In genomic region chr19:20247016-20247683, GRCh38 we compare ENCODE assay signal across 9 cellular contexts.
DNase-seq lines count a peak whose midpoint lies in the region; ATAC-seq, FAIRE-seq and TF ChIP-seq lines count a peak whose summit lies in the region.
"Had no signal": no experiment of that assay in that cellular context is flagged by ENCODE, and none has a peak within 500 bp of the region (broad histone marks: within the 10 kb centered on the region; RNA-seq: fewer than 3 reads in every experiment).

No MANE protein-coding gene starts in this region.

- POLR2A ChIA-PET in HepG2 (lab: Yijun Ruan, JAX) = no interaction called here

- CTCF ChIA-PET in HepG2 (lab: Yijun Ruan, JAX; ENCODE audit: low intra/inter-chr PET ratio, low total read pairs) = no interaction called here

- no peaks in the 10 kb centered on the region for H3K4me1 ChIP-seq in BE2C
- H3K4me1 ChIP-seq in adipocyte (ENCODE audit: control insufficient read depth, insufficient read depth, low read length) = no peaks in the 10 kb centered on the region
- H3K4me1 ChIP-seq in HepG2 (ENCODE audit: insufficient read depth, low read length) = no peaks in the 10 kb centered on the region

- ATAC-seq in HepG2 (no peak), HG03571 (IDR thresholded peaks at IDR 0.05; ENCODE audit: unreplicated experiment) (no peak)

- H3K9ac ChIP-seq in adipocyte (ENCODE audit: low read length) = no peak overlapping the region
- no peak overlapping the region for H3K9ac ChIP-seq in HepG2 (ENCODE audit: insufficient read depth, low read depth, low read length)

- DNase-seq in BE2C (no peak), NB4 (ENCODE audit: low read depth) (peak; percentile 48), adipocyte (ENCODE audit: low read depth) (peak; percentile 27), HepG2 (ENCODE audit: low spot score) (no peak), substantia nigra (lab: John Stamatoyannopoulos, UW) (peak in 40 of 49 donors; percentile 1 to 69 (median 41)), T1000 (lab: John Stamatoyannopoulos, UW) (no peak), NCI-H2107 (lab: John Stamatoyannopoulos, UW) (no peak)
- DNase-seq: activated naive CD8-positive, alpha-beta T cell treated with anti-CD3 and anti-CD28 coated beads, Interleukin-2, amount 10 ng/mL, durations not matched to agents 7 days and 5 days had no signal

- H3K79me2 ChIP-seq in HepG2 (ENCODE audit: insufficient read depth, low read length) = no peaks in the 10 kb centered on the region

- BruUV-seq in HepG2 (replicated peaks; lab: Mats Ljungman, UMichigan) = no TSS peak

- H3K4me2 ChIP-seq in HepG2 (ENCODE audit: low read depth, low read length) = no peak overlapping the region

- in situ Hi-C loops in HepG2 (cut with HindIII; ENCODE audit: extremely low pct_ligation_motif_present, low pct_unique_long_range_greater_than_20kb) = no loop called here

- H3K4me3 ChIP-seq in BE2C (ENCODE audit: low read depth, low read length) (no peak overlapping the region), NB4 (ENCODE audit: low read depth, low read length) (no peak overlapping the region), adipocyte (ENCODE audit: low read length) (no peak overlapping the region), HepG2 (replicated peaks in 1 of 3; ENCODE audit: insufficient read depth in 1 of 3, low read depth in 2 of 3, low read length in 3 of 3) (no peak overlapping the region)

- intact Hi-C loops in HepG2 (cut with micrococcal nuclease; ENCODE audit: unreplicated experiment) = no loop called here

- TF ChIP-seq EP300 in HepG2 (IDR thresholded peaks at IDR 0.05; ENCODE audit: low read depth in 2 of 2, low read length in 2 of 2) (no peak), HepG2 (CRISPR knock-in tag; IDR thresholded peaks at IDR 0.05; ENCODE audit: borderline replicate concordance) (no peak)

- no peaks in the 10 kb centered on the region for H4K20me1 ChIP-seq in HepG2 (ENCODE audit: insufficient read depth, low read length)

- TF ChIP-seq POLR2A in NB4 (IDR thresholded peaks at IDR 0.05; ENCODE audit: extremely low read depth, insufficient read length) (no peak), HepG2 (IDR thresholded peaks at IDR 0.05; ENCODE audit: insufficient read depth in 1 of 2, low read depth in 2 of 2, low read length in 2 of 2) (no peak)

- WGBS in HepG2 (ENCODE audit: low lambda C conversion rate) = 34% methylated on average over 9 of the region's 10 CpGs

- TF ChIP-seq RAD21 in HepG2 (CRISPR knock-in tag; IDR thresholded peaks at IDR 0.05) = no peak

- H3K27me3 ChIP-seq in BE2C (no peaks in the 10 kb centered on the region), adipocyte (replicated peaks; ENCODE audit: control insufficient read depth, insufficient read depth, low read length) (no peaks in the 10 kb centered on the region), HepG2 (ENCODE audit: control insufficient read depth in 1 of 2, insufficient read depth in 2 of 2, low read length in 2 of 2) (no peaks in the 10 kb centered on the region)

- no peaks in the 10 kb centered on the region for H3K36me3 ChIP-seq in BE2C
- no peaks in the 10 kb centered on the region for H3K36me3 ChIP-seq in adipocyte (ENCODE audit: control insufficient read depth, insufficient read depth, low read length, severe bottlenecking)
- no peaks in the 10 kb centered on the region for H3K36me3 ChIP-seq in HepG2 (replicated peaks in 1 of 2; ENCODE audit: control insufficient read depth in 1 of 2, insufficient read depth in 2 of 2, low read length in 2 of 2)

- no peak overlapping the region for H2AFZ ChIP-seq in HepG2 (ENCODE audit: low read length)

- no peak for FAIRE-seq in HepG2 (lab: Jason Lieb, UNC)

- H3K27ac ChIP-seq in HepG2 (ENCODE audit: extremely low read length, insufficient read depth, low read length) (no peak overlapping the region), substantia nigra (ENCODE audit: low read depth, low read length, poor library complexity, severe bottlenecking) (no peak overlapping the region)

- H3K9me3 ChIP-seq in BE2C (no peaks in the 10 kb centered on the region), adipocyte (ENCODE audit: control insufficient read depth, low read length) (peaks cover 3% of the 10 kb centered on the region), HepG2 (ENCODE audit: low read length) (peaks cover 80% of the 10 kb centered on the region)

- TF ChIP-seq CTCF in BE2C (IDR thresholded peaks at IDR 0.05; ENCODE audit: low read depth, low read length) = peak; percentile 33; the same call in 1 of the 2 replicates
- TF ChIP-seq CTCF in NB4 (IDR thresholded peaks at IDR 0.05; ENCODE audit: low read depth, low read length) = peak; percentile 20
- TF ChIP-seq CTCF in HepG2 (CRISPR knock-in tag; IDR thresholded peaks at IDR 0.05) = no peak

TF ChIP-seq in HepG2, 621 proteins besides CTCF, POLR2A, EP300 and RAD21:
- TF ChIP-seq STAG1 (CRISPR knock-in tag; IDR thresholded peaks at IDR 0.05) (peak; percentile 26), LCORL (IDR thresholded peaks at IDR 0.05) (no peak), LCORL (CRISPR knock-in tag; IDR thresholded peaks at IDR 0.05) (no peak)

Comparison
In these comparisons a context has a peak if more than half of its experiments do, and no peak if none do; other contexts are left out.
1. DNase-seq: peak in NB4 (single experiment), adipocyte (single experiment) and substantia nigra (40 of 49); none in BE2C (single experiment), HepG2 (single experiment), T1000 (single experiment) and NCI-H2107 (single experiment).